In the genomic region with DNA sequence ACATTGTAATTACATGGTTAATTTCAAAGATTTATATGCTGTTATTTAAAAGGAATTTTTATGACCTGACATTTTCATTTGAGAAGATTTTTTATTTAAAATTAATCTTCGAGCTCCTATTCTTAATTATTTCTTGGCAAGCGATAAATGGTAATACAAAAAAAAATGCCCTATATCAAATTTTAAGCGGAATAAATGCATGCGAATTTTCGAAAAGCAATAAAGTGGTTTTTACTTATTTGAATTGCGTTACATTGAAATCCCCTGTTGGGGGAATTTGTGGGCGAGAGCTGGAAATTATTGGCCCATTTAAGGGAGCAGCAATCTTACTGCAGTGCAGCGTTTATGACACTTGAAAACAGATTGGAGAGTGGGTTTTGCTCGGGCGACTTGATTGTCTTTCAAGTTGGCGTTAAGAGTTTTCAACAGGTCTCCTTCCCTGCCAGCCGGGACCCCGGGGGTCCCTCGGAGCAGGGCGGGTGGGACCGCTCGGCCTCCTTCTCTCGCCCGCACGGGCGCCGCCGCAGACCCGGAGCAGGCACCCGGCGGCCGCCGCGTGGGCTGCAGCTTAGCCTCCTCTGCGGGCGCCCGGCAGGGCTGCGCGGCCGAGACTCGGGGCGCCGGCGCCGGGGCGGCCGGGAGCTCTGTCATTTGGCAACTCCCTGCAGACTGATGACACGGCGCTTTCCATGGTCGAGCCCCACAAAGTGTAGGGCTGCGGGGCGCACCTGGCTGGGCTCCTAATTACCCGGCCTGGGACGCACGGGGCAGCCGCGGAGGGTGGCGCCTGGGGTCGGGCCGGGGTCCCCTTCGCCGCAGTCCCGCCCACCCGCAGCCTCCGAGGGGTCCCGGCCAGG, we compare ENCODE assay signal across 8 cellular contexts.
DNase-seq lines count a peak whose midpoint lies in the region; ATAC-seq lines count a peak whose summit lies in the region.

No MANE protein-coding gene starts in this region.

- no peaks in the 10 kb centered on the region for H3K36me3 ChIP-seq in ectodermal cell (ENCODE audit: control insufficient read depth, insufficient read depth, low read length)
- H3K36me3 ChIP-seq in naive thymus-derived CD4-positive, alpha-beta T cell (ENCODE audit: control insufficient read depth in 2 of 3, insufficient read depth in 3 of 3, low read length in 3 of 3), result no peaks in the 10 kb centered on the region

- no peaks in the 10 kb centered on the region for H3K27me3 ChIP-seq in ectodermal cell (ENCODE audit: control insufficient read depth, insufficient read depth, low read length, poor library complexity, severe bottlenecking)
- H3K27me3 ChIP-seq in naive thymus-derived CD4-positive, alpha-beta T cell (ENCODE audit: control insufficient read depth in 2 of 2, insufficient read depth in 2 of 2, low read length in 2 of 2), result peaks cover 3 to 6% of the 10 kb centered on the region in 2 donors

- CTCF ChIA-PET in naive thymus-derived CD4-positive, alpha-beta T cell (lab: Charles Lee), result no interaction called here

- intact Hi-C loops in naive thymus-derived CD4-positive, alpha-beta T cell (cut with micrococcal nuclease), result loop anchor here in 1 of 2 donors (5.0 kb wide), 1 partner anchor 260 kb away; no protein-coding TSS in a partner anchor

- POLR2A ChIA-PET in naive thymus-derived CD4-positive, alpha-beta T cell (lab: Charles Lee), result no interaction called here

- H3K36me3 Mint-ChIP-seq in naive thymus-derived CD4-positive, alpha-beta T cell, result no peaks in the 10 kb centered on the region

- H3K4me1 ChIP-seq in ectodermal cell (ENCODE audit: control insufficient read depth, insufficient read depth, low read length), result peaks cover 22% of the 10 kb centered on the region
- no peaks in the 10 kb centered on the region for H3K4me1 ChIP-seq in naive thymus-derived CD4-positive, alpha-beta T cell (ENCODE audit: control insufficient read depth in 2 of 2, insufficient read depth in 2 of 2, low read length in 2 of 2)

- H3K27ac ChIP-seq in ectodermal cell (ENCODE audit: insufficient read depth, low read depth, low read length, poor library complexity, severe bottlenecking), result peak overlapping the region; percentile 90
- H3K27ac ChIP-seq in naive thymus-derived CD4-positive, alpha-beta T cell (ENCODE audit: low read depth, low read length), result no peak overlapping the region

- H3K4me3 Mint-ChIP-seq in naive thymus-derived CD4-positive, alpha-beta T cell, result peak overlapping the region in 8 of 10 donors; percentile 41 to 72 (median 65)

- H3K9me3 ChIP-seq in ectodermal cell (ENCODE audit: control insufficient read depth, low read length), result no peaks in the 10 kb centered on the region
- no peaks in the 10 kb centered on the region for H3K9me3 ChIP-seq in naive thymus-derived CD4-positive, alpha-beta T cell (ENCODE audit: control insufficient read depth in 2 of 3, low read length in 3 of 3)

- H3K27ac Mint-ChIP-seq in naive thymus-derived CD4-positive, alpha-beta T cell, result no peak overlapping the region

- DNase-seq in activated T-cell treated with anti-CD3 and anti-CD28 coated beads for 48 hours (ENCODE audit: low read depth), result peak; percentile 26
- no peak for DNase-seq in activated T-cell treated with anti-CD3 and anti-CD28 coated beads, Interleukin-2, amount 50 U/mL, for 1 hour
- peak; percentile 20 to 30 for DNase-seq in NCI-H1930 (lab: John Stamatoyannopoulos, UW)
- DNase-seq in naive thymus-derived CD4-positive, alpha-beta T cell, result peak in 1 of 9 donors; percentile 35
- DNase-seq in HuH-7 (ENCODE audit: low spot score), result no peak
- DNase-seq in NCI-H345 treated with DMSO at 0.1 percent for 48 hours (lab: John Stamatoyannopoulos, UW; ENCODE audit: unreplicated experiment), result no peak
- DNase-seq in SHP77 (lab: John Stamatoyannopoulos, UW), result no peak

- H3K4me1 Mint-ChIP-seq in naive thymus-derived CD4-positive, alpha-beta T cell, result peaks cover 0 to 17% (median 13%) of the 10 kb centered on the region in 7 donors

- H3K27me3 Mint-ChIP-seq in naive thymus-derived CD4-positive, alpha-beta T cell, result peaks cover 56 to 81% (median 65%) of the 10 kb centered on the region in 5 donors

- peak overlapping the region; percentile 67 for H3K4me3 ChIP-seq in ectodermal cell (ENCODE audit: insufficient read depth, low read depth, low read length)
- no peak overlapping the region for H3K4me3 ChIP-seq in naive thymus-derived CD4-positive, alpha-beta T cell (ENCODE audit: low read length)

- WGBS in ectodermal cell, 2 experiments, result 2 to 4% methylated on average over 59 to 61 of the region's 61 CpGs

- ATAC-seq in naive thymus-derived CD4-positive, alpha-beta T cell, result peak; percentile 29

- peaks cover 0 to 2% (median 0%) of the 10 kb centered on the region in 11 donors for H3K9me3 Mint-ChIP-seq in naive thymus-derived CD4-positive, alpha-beta T cell

Comparison
In these comparisons a context has a peak if more than half of its experiments do, and no peak if none do; other contexts are left out.
1. DNase-seq: peak in activated T-cell treated with anti-CD3 and anti-CD28 coated beads for 48 hours (single experiment) and NCI-H1930 (2 of 2); none in activated T-cell treated with anti-CD3 and anti-CD28 coated beads, Interleukin-2, amount 50 U/mL, for 1 hour (single experiment), HuH-7 (single experiment), NCI-H345 treated with DMSO at 0.1 percent for 48 hours (single experiment) and SHP77 (0 of 2).